11 cellular contexts compared by ENCODE assay signal in genomic region chr2:122164964-122165363, GRCh38.
"Had no signal": no experiment of that assay in that cellular context is flagged by ENCODE, and none has a peak within 500 bp of the region (broad histone marks: within the 10 kb centered on the region; RNA-seq: fewer than 3 reads in every experiment).

No MANE protein-coding gene starts in this region.

- H3K9me3 ChIP-seq: HAP-1 had no signal

- H3K27ac ChIP-seq: GM23248 had no signal

- ATAC-seq: GM23338, HCT116 had no signal

- H3K4me3 ChIP-seq: GM23248, GM23338, HAP-1 had no signal

- DNase-seq: GM23248, GOT3, H7, H9, HCEC 1CT, HFFc6 had no signal

- H3K9ac ChIP-seq: GM23248 had no signal

- H3K4me1 ChIP-seq: HAP-1 had no signal

- H3K36me3 ChIP-seq: HAP-1 had no signal

- H3K4me2 ChIP-seq: GM23338 had no signal

- FAIRE-seq: H1, H54 had no signal

- H2AFZ ChIP-seq: GM23248, GM23338 had no signal
